Comparison of ENCODE assay signal across 26 cellular contexts in the genomic region with DNA sequence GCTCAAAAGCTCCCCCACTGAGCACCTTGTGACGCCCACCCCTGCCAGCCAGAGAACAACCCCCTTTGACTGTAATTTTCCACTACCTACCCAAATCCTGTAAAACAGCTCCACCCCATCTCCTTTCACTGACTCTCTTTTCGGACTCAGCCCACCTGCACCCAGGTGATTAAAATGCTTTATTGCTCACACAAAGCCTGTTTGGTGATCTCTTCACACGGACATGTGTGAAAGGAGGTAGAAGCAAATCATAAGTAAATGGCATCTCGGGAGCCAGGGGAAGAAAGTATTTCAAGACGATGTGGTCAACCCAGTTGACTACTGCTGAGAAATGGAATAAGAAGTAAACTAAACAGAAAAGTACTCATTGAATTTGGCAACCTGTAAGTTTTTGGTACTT.
"Had no signal": no experiment of that assay in that cellular context is flagged by ENCODE, and none has a peak within 500 bp of the region (broad histone marks: within the 10 kb centered on the region; RNA-seq: fewer than 3 reads in every experiment).

No MANE protein-coding gene starts in this region.

- H3K36me3 Mint-ChIP-seq: immature natural killer cell, mesothelial cell of epicardium, neural progenitor cell had no signal

- ATAC-seq: effector memory CD8-positive, alpha-beta T cell; left lobe of liver; mucosa of descending colon; right lobe of liver; stimulated activated naive B cell treated with anti-CD40 and anti-IgM and Interleukin-4, amounts not matched to agents 10 μg/mL and 1 μg/mL and 100 μg/mL, for 72 hours; upper lobe of right lung had no signal

- H3K27me3 ChIP-seq: neural progenitor cell, right lobe of liver, tibial nerve, upper lobe of right lung, uterus had no signal

- H3K36me3 ChIP-seq: neural progenitor cell, right lobe of liver, thoracic aorta, tibial nerve, upper lobe of right lung, uterus had no signal

- H3K27me3 Mint-ChIP-seq: progenitor cell of endocrine pancreas had no signal

- H3K9ac ChIP-seq: neural progenitor cell, parathyroid adenoma had no signal

- H3K9me3 Mint-ChIP-seq: mesothelial cell of epicardium had no signal

- H3K4me1 ChIP-seq: parathyroid adenoma, right lobe of liver, tibial nerve, upper lobe of right lung, uterus had no signal

- H3K27ac ChIP-seq: neural progenitor cell, parathyroid adenoma, right lobe of liver, thoracic aorta, tibial nerve, upper lobe of right lung, uterus had no signal

- H3K9me3 ChIP-seq: mucosa of descending colon, right lobe of liver, thoracic aorta, upper lobe of right lung, uterus had no signal

- FAIRE-seq: frontal cortex, small intestine had no signal

- H3K4me3 ChIP-seq: lung, mucosa of descending colon, neural progenitor cell, right lobe of liver, thoracic aorta, tibial nerve, upper lobe of right lung, uterus had no signal

- DNase-seq: cortex of kidney; effector memory CD8-positive, alpha-beta T cell; hypothalamus; immature natural killer cell; islet precursor cell; mucosa of descending colon; naive B cell; right lobe of liver; small intestine; stimulated activated CD4-positive, alpha-beta T cell treated with anti-CD3 and anti-CD28 coated beads, Interleukin-15, amount 100 ng/mL, for 24 hours; stimulated activated CD4-positive, alpha-beta T cell treated with anti-CD3 and anti-CD28 coated beads, Interleukin-2, amount 100 ng/mL, for 48 hours; stimulated activated naive B cell treated with anti-CD40 and anti-IgM and Interleukin-4, amounts not matched to agents 10 μg/mL and 1 μg/mL and 100 μg/mL, for 72 hours; upper lobe of right lung; uterus had no signal

- H3K4me1 Mint-ChIP-seq: immature natural killer cell; memory B cell; mesothelial cell of epicardium; naive B cell; nephron; stimulated activated naive B cell treated with anti-CD40 and anti-IgM and Interleukin-4, amounts not matched to agents 10 μg/mL and 1 μg/mL and 100 μg/mL, for 72 hours had no signal

- H3K27ac Mint-ChIP-seq: effector memory CD8-positive, alpha-beta T cell; immature natural killer cell; memory B cell; mesothelial cell of epicardium; naive B cell; nephron; neural progenitor cell; progenitor cell of endocrine pancreas; stimulated activated naive B cell treated with anti-CD40 and anti-IgM and Interleukin-4, amounts not matched to agents 10 μg/mL and 1 μg/mL and 100 μg/mL, for 72 hours; stimulated activated naive CD8-positive, alpha-beta T cell treated with anti-CD3 and anti-CD28 coated beads, Interleukin-15, Interleukin-2, amounts not matched to agents 100 ng/mL and 50 ng/mL, for 24 hours had no signal

- H3K4me3 Mint-ChIP-seq: effector memory CD8-positive, alpha-beta T cell; immature natural killer cell; memory B cell; mesothelial cell of epicardium; naive B cell; nephron; neural progenitor cell; stimulated activated naive B cell treated with anti-CD40 and anti-IgM and Interleukin-4, amounts not matched to agents 10 μg/mL and 1 μg/mL and 100 μg/mL, for 72 hours; stimulated activated naive CD8-positive, alpha-beta T cell treated with anti-CD3 and anti-CD28 coated beads, Interleukin-15, Interleukin-2, amounts not matched to agents 100 ng/mL and 50 ng/mL, for 24 hours had no signal
